ENCODE assay signal across 29 cellular contexts in genomic region chr21:33841561-33841960, GRCh38.
"Had no signal": no experiment of that assay in that cellular context is flagged by ENCODE, and none has a peak within 500 bp of the region (broad histone marks: within the 10 kb centered on the region; RNA-seq: fewer than 3 reads in every experiment).

No MANE protein-coding gene starts in this region.

- H3K9me3 ChIP-seq: ascending aorta, body of pancreas, esophagus muscularis mucosa, gastroesophageal sphincter had no signal

- FAIRE-seq: colon had no signal

- H3K27ac Mint-ChIP-seq: activated CD4-positive, alpha-beta memory T cell treated with anti-CD3 and anti-CD28 coated beads for 36 hours; activated CD4-positive, alpha-beta T cell treated with anti-CD3 and anti-CD28 coated beads for 36 hours; activated CD4-positive, alpha-beta T cell treated with anti-CD3 and anti-CD28 coated beads, Interleukin-2, amount 10 ng/mL, durations not matched to agents 24 days and 14 days; activated CD8-positive, alpha-beta memory T cell treated with anti-CD3 and anti-CD28 coated beads, Interleukin-2, amount 10 ng/mL, durations not matched to agents 7 days and 5 days; activated CD8-positive, alpha-beta T cell treated with anti-CD3 and anti-CD28 coated beads, Interleukin-2, amount 10 ng/mL, durations not matched to agents 7 days and 5 days; activated naive CD4-positive, alpha-beta T cell treated with anti-CD3 and anti-CD28 coated beads, Interleukin-2, amount 10 ng/mL, durations not matched to agents 7 days and 5 days; activated naive CD4-positive, alpha-beta T cell treated with anti-CD3 and anti-CD28 coated beads, Interleukin-2, amount 50 U/mL, for 72 hours; activated naive CD8-positive, alpha-beta T cell treated with anti-CD3 and anti-CD28 coated beads, Interleukin-2, amount 10 ng/mL, durations not matched to agents 7 days and 5 days; activated T-helper 1 cell treated with anti-CD3 and anti-CD28 coated beads, Interleukin-12 subunit alpha, Interleukin-12 subunit beta, Interleukin-2, Interleukin-4 antibody, amounts not matched to agents 30 ng/mL and 10 ng/mL and 1 ng/mL, durations not matched to agents 14 hours and 24 hours and 36 hours; activated T-helper 2 cell treated with anti-CD3 and anti-CD28 coated beads, Interferon-gamma antibody, Interleukin-2, Interleukin-4, amounts not matched to agents 10 μg/mL and 5 μg/mL and 100 μg/mL, durations not matched to agents 14 hours and 24 hours and 36 hours; effector memory CD8-positive, alpha-beta T cell had no signal

- H3K27me3 Mint-ChIP-seq: activated CD4-positive, alpha-beta T cell treated with anti-CD3 and anti-CD28 coated beads for 36 hours; activated CD4-positive, alpha-beta T cell treated with anti-CD3 and anti-CD28 coated beads, Interleukin-2, amount 10 ng/mL, durations not matched to agents 24 days and 14 days; activated CD8-positive, alpha-beta memory T cell treated with anti-CD3 and anti-CD28 coated beads, Interleukin-2, amount 10 ng/mL, durations not matched to agents 7 days and 5 days; activated naive CD4-positive, alpha-beta T cell treated with anti-CD3 and anti-CD28 coated beads, Interleukin-2, amount 10 ng/mL, durations not matched to agents 7 days and 5 days; activated naive CD8-positive, alpha-beta T cell treated with anti-CD3 and anti-CD28 coated beads, Interleukin-2, amount 10 ng/mL, durations not matched to agents 7 days and 5 days had no signal

- H3K27me3 ChIP-seq: ascending aorta, body of pancreas, esophagus muscularis mucosa, foreskin keratinocyte, gastroesophageal sphincter had no signal

- DNase-seq: activated CD4-positive, alpha-beta memory T cell treated with anti-CD3 and anti-CD28 coated beads for 36 hours; activated CD4-positive, alpha-beta T cell treated with anti-CD3 and anti-CD28 coated beads for 36 hours; activated CD4-positive, alpha-beta T cell treated with anti-CD3 and anti-CD28 coated beads, Interleukin-2, amount 10 ng/mL, durations not matched to agents 24 days and 14 days; activated CD4-positive, CD25-positive, alpha-beta regulatory T cell; activated CD4-positive, CD25-positive, alpha-beta regulatory T cell treated with anti-CD3 and anti-CD28 coated beads, Interleukin-2, amount 50 U/mL, for 72 hours; activated CD8-positive, alpha-beta memory T cell treated with anti-CD3 and anti-CD28 coated beads, Interleukin-2, amount 10 ng/mL, durations not matched to agents 7 days and 5 days; activated CD8-positive, alpha-beta memory T cell treated with anti-CD3 and anti-CD28 coated beads, Interleukin-2, amount 50 U/mL, for 4 hours; activated CD8-positive, alpha-beta T cell treated with anti-CD3 and anti-CD28 coated beads, Interleukin-2, amount 10 ng/mL, durations not matched to agents 7 days and 5 days; activated effector memory CD4-positive, alpha-beta T cell treated with anti-CD3 and anti-CD28 coated beads, Interleukin-2, amount 50 U/mL, for 16 hours; activated naive CD4-positive, alpha-beta T cell treated with anti-CD3 and anti-CD28 coated beads, Interleukin-2, amount 10 ng/mL, durations not matched to agents 7 days and 5 days; activated naive CD8-positive, alpha-beta T cell treated with anti-CD3 and anti-CD28 coated beads, Interleukin-2, amount 10 ng/mL, durations not matched to agents 7 days and 5 days; activated T-cell treated with anti-CD3 and anti-CD28 coated beads, Interleukin-2, amount 50 U/mL, for 1 hour; activated T-cell treated with anti-CD3 and anti-CD28 coated beads, Interleukin-2, amount 50 U/mL, for 48 hours; body of pancreas; caudate nucleus; cortex of kidney; dermis blood vessel endothelial cell; effector CD4-positive, alpha-beta T cell; effector memory CD8-positive, alpha-beta T cell; erythroblast; foreskin keratinocyte; T-helper 2 cell had no signal

- H3K4me1 Mint-ChIP-seq: activated CD4-positive, alpha-beta T cell treated with anti-CD3 and anti-CD28 coated beads for 36 hours; activated CD4-positive, alpha-beta T cell treated with anti-CD3 and anti-CD28 coated beads, Interleukin-2, amount 10 ng/mL, durations not matched to agents 24 days and 14 days; activated CD8-positive, alpha-beta memory T cell treated with anti-CD3 and anti-CD28 coated beads, Interleukin-2, amount 10 ng/mL, durations not matched to agents 7 days and 5 days; activated naive CD4-positive, alpha-beta T cell treated with anti-CD3 and anti-CD28 coated beads, Interleukin-2, amount 10 ng/mL, durations not matched to agents 7 days and 5 days; activated naive CD8-positive, alpha-beta T cell treated with anti-CD3 and anti-CD28 coated beads, Interleukin-2, amount 10 ng/mL, durations not matched to agents 7 days and 5 days had no signal

- H3K9me3 Mint-ChIP-seq: activated CD4-positive, alpha-beta T cell treated with anti-CD3 and anti-CD28 coated beads, Interleukin-2, amount 10 ng/mL, durations not matched to agents 24 days and 14 days; activated naive CD4-positive, alpha-beta T cell treated with anti-CD3 and anti-CD28 coated beads, Interleukin-2, amount 10 ng/mL, durations not matched to agents 7 days and 5 days; activated T-helper 1 cell treated with anti-CD3 and anti-CD28 coated beads, Interleukin-12 subunit alpha, Interleukin-12 subunit beta, Interleukin-2, Interleukin-4 antibody, amounts not matched to agents 30 ng/mL and 10 ng/mL and 1 ng/mL, durations not matched to agents 14 hours and 24 hours and 36 hours; activated T-helper 2 cell treated with anti-CD3 and anti-CD28 coated beads, Interferon-gamma antibody, Interleukin-2, Interleukin-4, amounts not matched to agents 10 μg/mL and 5 μg/mL and 100 μg/mL, durations not matched to agents 14 hours and 24 hours and 36 hours had no signal

- H3K4me1 ChIP-seq: foreskin keratinocyte had no signal

- H3K4me3 ChIP-seq: ascending aorta, body of pancreas, esophagus muscularis mucosa, gastroesophageal sphincter had no signal

- H3K4me3 Mint-ChIP-seq: activated CD4-positive, alpha-beta memory T cell treated with anti-CD3 and anti-CD28 coated beads for 36 hours; activated CD4-positive, alpha-beta T cell treated with anti-CD3 and anti-CD28 coated beads for 36 hours; activated CD4-positive, alpha-beta T cell treated with anti-CD3 and anti-CD28 coated beads, Interleukin-2, amount 10 ng/mL, durations not matched to agents 24 days and 14 days; activated CD8-positive, alpha-beta memory T cell treated with anti-CD3 and anti-CD28 coated beads, Interleukin-2, amount 10 ng/mL, durations not matched to agents 7 days and 5 days; activated CD8-positive, alpha-beta T cell treated with anti-CD3 and anti-CD28 coated beads, Interleukin-2, amount 10 ng/mL, durations not matched to agents 7 days and 5 days; activated naive CD4-positive, alpha-beta T cell treated with anti-CD3 and anti-CD28 coated beads, Interleukin-2, amount 10 ng/mL, durations not matched to agents 7 days and 5 days; activated naive CD8-positive, alpha-beta T cell treated with anti-CD3 and anti-CD28 coated beads, Interleukin-2, amount 10 ng/mL, durations not matched to agents 7 days and 5 days; activated T-helper 1 cell treated with anti-CD3 and anti-CD28 coated beads, Interleukin-12 subunit alpha, Interleukin-12 subunit beta, Interleukin-2, Interleukin-4 antibody, amounts not matched to agents 30 ng/mL and 10 ng/mL and 1 ng/mL, durations not matched to agents 14 hours and 24 hours and 36 hours; effector memory CD8-positive, alpha-beta T cell had no signal

- H3K27ac ChIP-seq: body of pancreas, esophagus muscularis mucosa, foreskin keratinocyte, gastroesophageal sphincter had no signal

- H3K36me3 Mint-ChIP-seq: activated CD4-positive, alpha-beta memory T cell treated with anti-CD3 and anti-CD28 coated beads for 36 hours; activated CD8-positive, alpha-beta memory T cell treated with anti-CD3 and anti-CD28 coated beads, Interleukin-2, amount 10 ng/mL, durations not matched to agents 7 days and 5 days; activated naive CD4-positive, alpha-beta T cell treated with anti-CD3 and anti-CD28 coated beads, Interleukin-2, amount 10 ng/mL, durations not matched to agents 7 days and 5 days; activated naive CD8-positive, alpha-beta T cell treated with anti-CD3 and anti-CD28 coated beads, Interleukin-2, amount 10 ng/mL, durations not matched to agents 7 days and 5 days had no signal

- ATAC-seq: activated CD4-positive, alpha-beta T cell treated with anti-CD3 and anti-CD28 coated beads for 36 hours; activated CD8-positive, alpha-beta memory T cell treated with anti-CD3 and anti-CD28 coated beads, Interleukin-2, amount 10 ng/mL, durations not matched to agents 7 days and 5 days; activated CD8-positive, alpha-beta T cell treated with anti-CD3 and anti-CD28 coated beads, Interleukin-2, amount 10 ng/mL, durations not matched to agents 7 days and 5 days; activated naive CD4-positive, alpha-beta T cell treated with anti-CD3 and anti-CD28 coated beads, Interleukin-2, amount 50 U/mL, for 72 hours; body of pancreas; effector memory CD8-positive, alpha-beta T cell; foreskin keratinocyte had no signal
